ENCODE assay signal across 12 cellular contexts in genomic region chr14:68926236-68926635, GRCh38. TPM values are rescaled to one million over a fixed set of nuclear protein-coding genes. Genes with fewer than 3 reads are reported as not detected.
DNase-seq lines count a peak whose midpoint lies in the region; ATAC-seq, FAIRE-seq and TF ChIP-seq lines count a peak whose summit lies in the region.
"Had no signal": no experiment of that assay in that cellular context is flagged by ENCODE, and none has a peak within 500 bp of the region (broad histone marks: within the 10 kb centered on the region; RNA-seq: fewer than 3 reads in every experiment).

No MANE protein-coding gene starts in this region.

- no peak for ATAC-seq in activated CD8-positive, alpha-beta T cell treated with anti-CD3 and anti-CD28 coated beads, Interleukin-2, amount 10 ng/mL, durations not matched to agents 7 days and 5 days
- ATAC-seq in HG02870 (IDR thresholded peaks at IDR 0.05; ENCODE audit: unreplicated experiment) = no peak

- peaks cover 25 to 75% of the 10 kb centered on the region in 2 experiments for H3K36me3 ChIP-seq in keratinocyte (ENCODE audit: control insufficient read depth in 2 of 2, extremely low read depth in 1 of 2, insufficient read depth in 2 of 2, low read length in 2 of 2)

- peaks cover 6% of the 10 kb centered on the region for H3K9me1 ChIP-seq in keratinocyte (ENCODE audit: control insufficient read depth, extremely low read depth, insufficient read depth, low read length)

- TF ChIP-seq CTCF in AG09309 (IDR thresholded peaks at IDR 0.05; ENCODE audit: control insufficient read depth, insufficient read depth, low read depth, low read length, missing control alignments) = peak; percentile 56
- peak; percentile 33; the same call in 1 of the 2 replicates for TF ChIP-seq CTCF in GM12875 (IDR thresholded peaks at IDR 0.05; ENCODE audit: borderline replicate concordance, insufficient read depth, low read depth, low read length)
- peak; percentile 73 to 75 (median 74) for TF ChIP-seq CTCF in keratinocyte (optimal IDR thresholded peaks at IDR 0.05 in 1 of 3, IDR thresholded peaks at IDR 0.05 in 1 of 3, conservative IDR thresholded peaks at IDR 0.05 in 1 of 3; ENCODE audit: extremely low read depth in 1 of 3, insufficient read depth in 2 of 3, low read length in 3 of 3)

- H2AFZ ChIP-seq in keratinocyte (ENCODE audit: control insufficient read depth, low read length) = no peak overlapping the region

- H3K27me3 Mint-ChIP-seq in activated CD8-positive, alpha-beta T cell treated with anti-CD3 and anti-CD28 coated beads, Interleukin-2, amount 10 ng/mL, durations not matched to agents 7 days and 5 days (ENCODE audit: low read depth) = no peaks in the 10 kb centered on the region

- dilution Hi-C loops in keratinocyte (cut with MboI; ENCODE audit: extremely low pct_ligation_motif_present, low sequenced_read_pairs) = no loop called here

- no peaks in the 10 kb centered on the region for H3K27me3 ChIP-seq in keratinocyte (ENCODE audit: control insufficient read depth, extremely low read depth, insufficient read depth, low read length)

- peaks cover 96% of the 10 kb centered on the region for H4K20me1 ChIP-seq in keratinocyte (ENCODE audit: control insufficient read depth, extremely low read depth, insufficient read depth, low read length)

- peak overlapping the region; percentile 54 for H3K27ac Mint-ChIP-seq in activated CD8-positive, alpha-beta T cell treated with anti-CD3 and anti-CD28 coated beads, Interleukin-2, amount 10 ng/mL, durations not matched to agents 7 days and 5 days

- no peak overlapping the region for H3K4me3 Mint-ChIP-seq in activated CD8-positive, alpha-beta T cell treated with anti-CD3 and anti-CD28 coated beads, Interleukin-2, amount 10 ng/mL, durations not matched to agents 7 days and 5 days

- CTCF ChIA-PET in activated CD8-positive, alpha-beta T cell treated with anti-CD3 and anti-CD28 coated beads, Interleukin-2, amount 10 ng/mL, durations not matched to agents 7 days and 5 days (lab: Charles Lee) = interaction anchor here (0.6 to 7.2 kb wide), 15 partner anchors 9 to 1377 kb away, joined by 3 to 81 read pairs (median 6); no protein-coding TSS in a partner anchor

- H3K4me2 ChIP-seq in keratinocyte (ENCODE audit: control insufficient read depth, extremely low read depth, insufficient read depth, low read depth, low read length) = no peak overlapping the region

- H3K4me1 ChIP-seq in keratinocyte (ENCODE audit: control insufficient read depth, extremely low read depth, insufficient read depth, low read length) = peaks cover 3% of the 10 kb centered on the region

- peak; percentile 90 for FAIRE-seq in keratinocyte (lab: Jason Lieb, UNC)
- FAIRE-seq: TTC549 had no signal

- H3K4me3 ChIP-seq in AG09309 (ENCODE audit: control insufficient read depth, low read depth, low read length) (no peak overlapping the region), GM12875 (ENCODE audit: low read depth, low read length) (no peak overlapping the region), keratinocyte (ENCODE audit: control insufficient read depth in 2 of 3, extremely low read depth in 1 of 3, insufficient read depth in 2 of 3, low read depth in 1 of 3, low read length in 3 of 3) (no peak overlapping the region)

- no peak overlapping the region for H3K9ac ChIP-seq in keratinocyte (ENCODE audit: control insufficient read depth, extremely low read depth, insufficient read depth, low read length)

- peaks cover 13% of the 10 kb centered on the region for H3K9me3 Mint-ChIP-seq in activated CD8-positive, alpha-beta T cell treated with anti-CD3 and anti-CD28 coated beads, Interleukin-2, amount 10 ng/mL, durations not matched to agents 7 days and 5 days (ENCODE audit: insufficient read depth)

- POLR2A ChIA-PET in activated CD8-positive, alpha-beta T cell treated with anti-CD3 and anti-CD28 coated beads, Interleukin-2, amount 10 ng/mL, durations not matched to agents 7 days and 5 days (lab: Charles Lee) = interaction anchor here (1.2 kb wide), 1 partner anchor 12 kb away, joined by 3 read pairs; no protein-coding TSS in a partner anchor

- peaks cover 44% of the 10 kb centered on the region for H3K36me3 Mint-ChIP-seq in activated CD8-positive, alpha-beta T cell treated with anti-CD3 and anti-CD28 coated beads, Interleukin-2, amount 10 ng/mL, durations not matched to agents 7 days and 5 days (ENCODE audit: low read depth)

- H3K79me2 ChIP-seq in keratinocyte (ENCODE audit: control insufficient read depth, insufficient read depth, low read length) = peaks cover 100% of the 10 kb centered on the region

- H3K9me3 ChIP-seq in keratinocyte (ENCODE audit: control insufficient read depth, low read depth, low read length) = no peaks in the 10 kb centered on the region

- peaks cover 68% of the 10 kb centered on the region for H3K4me1 Mint-ChIP-seq in activated CD8-positive, alpha-beta T cell treated with anti-CD3 and anti-CD28 coated beads, Interleukin-2, amount 10 ng/mL, durations not matched to agents 7 days and 5 days (ENCODE audit: low read depth)

- no peak for DNase-seq in AG09309 (ENCODE audit: low read depth)
- DNase-seq in activated CD8-positive, alpha-beta T cell treated with anti-CD3 and anti-CD28 coated beads, Interleukin-2, amount 10 ng/mL, durations not matched to agents 7 days and 5 days = peak; percentile 36
- DNase-seq in keratinocyte (ENCODE audit: low read depth, low spot score) = no peak
- no peak for DNase-seq in SK-N-DZ (ENCODE audit: low spot score)
- DNase-seq in NCI-H2081 treated with DMSO at 0.1 percent for 48 hours (lab: John Stamatoyannopoulos, UW) = no peak
- DNase-seq in LoVo (ENCODE audit: low spot score) = no peak
- DNase-seq: GDM1, NCI-H2107, substantia nigra had no signal

- no peak overlapping the region for H3K27ac ChIP-seq in keratinocyte (ENCODE audit: control insufficient read depth, insufficient read depth, low read length)

RNA-seq across cellular contexts. Expression of gene ACTN1, which starts 52.9 kb away (rescaled TPM):
- total RNA-seq in activated CD8-positive, alpha-beta T cell treated with anti-CD3 and anti-CD28 coated beads, Interleukin-2, amount 10 ng/mL, durations not matched to agents 7 days and 5 days = 10 to 100 TPM; 51.4 to 56.1 TPM
- polyA plus RNA-seq in keratinocyte = 394 to 1,027 TPM (median 558 TPM) in 3 replicates
- polyA plus RNA-seq in keratinocyte (2011; ENCODE audit: low read depth) = 195 TPM
- 508 and 647 TPM in 2 replicates for polyA plus RNA-seq in keratinocyte (2011; cell fraction: cytosol; rRNA removed)
- 807 and 940 TPM in 2 replicates for polyA plus RNA-seq in keratinocyte (2011; cell fraction: nucleus; rRNA removed)
- polyA plus RNA-seq in keratinocyte (2012; ENCODE audit: low replicate concordance) = 200 and 858 TPM in 2 replicates
- 613 to 2,215 TPM (median 836 TPM) in 3 replicates for polyA minus RNA-seq in keratinocyte
- polyA minus RNA-seq in keratinocyte (2011; cell fraction: cytosol; rRNA and poly(A)+ RNA removed) = 1,064 TPM
- polyA minus RNA-seq in keratinocyte (2011; cell fraction: nucleus; rRNA and poly(A)+ RNA removed) = 724 and 945 TPM in 2 replicates
- polyA plus RNA-seq in SK-N-DZ (2014; cell fraction: cytosol; rRNA removed) = 31.1 and 44.7 TPM in 2 replicates
- 18.8 and 35.8 TPM in 2 replicates for polyA plus RNA-seq in SK-N-DZ (2014; cell fraction: nucleus; rRNA removed)
